ENCODE assay signal across 12 cellular contexts in genomic region chr12:46264057-46264456, GRCh38. TPM values are rescaled to one million over a fixed set of nuclear protein-coding genes. Genes with fewer than 3 reads are reported as not detected.
DNase-seq lines count a peak whose midpoint lies in the region; ATAC-seq and TF ChIP-seq lines count a peak whose summit lies in the region.
"Had no signal": no experiment of that assay in that cellular context is flagged by ENCODE, and none has a peak within 500 bp of the region (broad histone marks: within the 10 kb centered on the region; RNA-seq: fewer than 3 reads in every experiment).

No MANE protein-coding gene starts in this region.

- no peak overlapping the region for H3K27ac ChIP-seq in testis
- no peak overlapping the region for H3K27ac ChIP-seq in transverse colon
- H3K27ac ChIP-seq: vagina had no signal

- H3K36me3 ChIP-seq in testis (ENCODE audit: low read depth, missing control alignments) (no peaks in the 10 kb centered on the region), transverse colon (no peaks in the 10 kb centered on the region)
- H3K36me3 ChIP-seq: vagina had no signal

- no peaks in the 10 kb centered on the region for H3K9me3 ChIP-seq in testis
- no peaks in the 10 kb centered on the region for H3K9me3 ChIP-seq in transverse colon
- H3K9me3 ChIP-seq: vagina had no signal

- POLR2A ChIA-PET in activated CD4-positive, alpha-beta memory T cell treated with anti-CD3 and anti-CD28 coated beads, Interleukin-2, amount 10 ng/mL, durations not matched to agents 7 days and 5 days (lab: Charles Lee): interaction anchor here (1.0 to 8.6 kb wide), 7 partner anchors 10 to 272 kb away, joined by 3 to 221 read pairs (median 4); no protein-coding TSS in a partner anchor

- TF ChIP-seq POLR2A in testis (IDR thresholded peaks at IDR 0.05) (no peak), GM18505 (IDR thresholded peaks at IDR 0.05; ENCODE audit: borderline replicate concordance, extremely low read depth, insufficient read depth, insufficient read length) (no peak), transverse colon (IDR thresholded peaks at IDR 0.05) (no peak)

- no peak overlapping the region for H3K4me3 ChIP-seq in AG09309 (ENCODE audit: control insufficient read depth, low read depth, low read length)
- H3K4me3 ChIP-seq in GM12865 (ENCODE audit: low read depth, low read length): no peak overlapping the region
- H3K4me3 ChIP-seq in testis: no peak overlapping the region
- H3K4me3 ChIP-seq in transverse colon: no peak overlapping the region
- H3K4me3 ChIP-seq: vagina had no signal

- H3K27ac Mint-ChIP-seq in activated CD4-positive, alpha-beta memory T cell treated with anti-CD3 and anti-CD28 coated beads, Interleukin-2, amount 10 ng/mL, durations not matched to agents 7 days and 5 days: peak overlapping the region; percentile 25

- no peaks in the 10 kb centered on the region for H3K27me3 Mint-ChIP-seq in activated CD4-positive, alpha-beta memory T cell treated with anti-CD3 and anti-CD28 coated beads, Interleukin-2, amount 10 ng/mL, durations not matched to agents 7 days and 5 days

- ATAC-seq in GM18505 (IDR thresholded peaks at IDR 0.05; ENCODE audit: unreplicated experiment): no peak

- H3K4me1 ChIP-seq in testis (no peaks in the 10 kb centered on the region), transverse colon (peaks cover 0 to 81% (median 46%) of the 10 kb centered on the region in 4 donors)

- DNase-seq in AG09309 (ENCODE audit: low read depth): peak; percentile 43
- DNase-seq in GM12865 (ENCODE audit: low read depth): peak; percentile 16
- DNase-seq in activated CD4-positive, alpha-beta memory T cell treated with anti-CD3 and anti-CD28 coated beads, Interleukin-2, amount 10 ng/mL, durations not matched to agents 7 days and 5 days: no peak
- DNase-seq in kidney tubule cell (ENCODE audit: low spot score): peak; percentile 34
- DNase-seq in testis: no peak
- no peak for DNase-seq in epidermal melanocyte (ENCODE audit: insufficient read length, low spot score)
- DNase-seq in transverse colon: no peak
- DNase-seq: DND-41, NCI-H1436 treated with DMSO at 0.1 percent for 48 hours, T-helper 9 cell had no signal

- no peaks in the 10 kb centered on the region for H3K9me3 Mint-ChIP-seq in activated CD4-positive, alpha-beta memory T cell treated with anti-CD3 and anti-CD28 coated beads, Interleukin-2, amount 10 ng/mL, durations not matched to agents 7 days and 5 days

- intact Hi-C loops in testis (cut with DNase I; ENCODE audit: low total_unique reads): no loop called here
- intact Hi-C loops in transverse colon (cut with DNase I; ENCODE audit: low total_unique reads): loop anchor here (10.0 kb wide), 2 partner anchors 109 to 121 kb away; no protein-coding TSS in a partner anchor

- peaks cover 15% of the 10 kb centered on the region for H3K36me3 Mint-ChIP-seq in activated CD4-positive, alpha-beta memory T cell treated with anti-CD3 and anti-CD28 coated beads, Interleukin-2, amount 10 ng/mL, durations not matched to agents 7 days and 5 days (ENCODE audit: low read depth)

- no peak for TF ChIP-seq CTCF in AG09309 (IDR thresholded peaks at IDR 0.05; ENCODE audit: control insufficient read depth, insufficient read depth, low read depth, low read length, missing control alignments)
- TF ChIP-seq CTCF in GM12865 (IDR thresholded peaks at IDR 0.05; ENCODE audit: insufficient read depth, low read depth, low read length, missing control alignments): no peak
- TF ChIP-seq CTCF in testis (IDR thresholded peaks at IDR 0.05): no peak
- no peak for TF ChIP-seq CTCF in transverse colon (IDR thresholded peaks at IDR 0.05)

- no peak for TF ChIP-seq EP300 in transverse colon (IDR thresholded peaks at IDR 0.05; ENCODE audit: low read depth)

- 24 to 68% methylated on average over 1 of the region's 1 CpG for WGBS in testis, 2 donors
- WGBS in transverse colon (ENCODE audit: low coverage in 1 of 2), 2 donors: 33 to 90% methylated on average over 1 of the region's 1 CpG

- in situ Hi-C loops in transverse colon (cut with MboI; ENCODE audit: low pct_ligation_motif_present in 1 of 4, low pct_unique_long_range_greater_than_20kb in 1 of 4, low sequenced_read_pairs in 3 of 4): loop anchor here in 2 of 4 donors (10.0 to 25.0 kb wide), 2 partner anchors 49 to 102 kb away; no protein-coding TSS in a partner anchor

- no peaks in the 10 kb centered on the region for H3K27me3 ChIP-seq in testis
- H3K27me3 ChIP-seq in transverse colon: no peaks in the 10 kb centered on the region

- CTCF ChIA-PET in activated CD4-positive, alpha-beta memory T cell treated with anti-CD3 and anti-CD28 coated beads, Interleukin-2, amount 10 ng/mL, durations not matched to agents 7 days and 5 days (lab: Charles Lee): interaction anchor here (1.1 kb wide), 2 partner anchors 26 to 272 kb away, joined by 3 read pairs; no protein-coding TSS in a partner anchor

- H3K4me1 Mint-ChIP-seq in activated CD4-positive, alpha-beta memory T cell treated with anti-CD3 and anti-CD28 coated beads, Interleukin-2, amount 10 ng/mL, durations not matched to agents 7 days and 5 days: peaks cover 18% of the 10 kb centered on the region

- peak overlapping the region; percentile 14 for H3K4me3 Mint-ChIP-seq in activated CD4-positive, alpha-beta memory T cell treated with anti-CD3 and anti-CD28 coated beads, Interleukin-2, amount 10 ng/mL, durations not matched to agents 7 days and 5 days

RNA-seq across cellular contexts. Expression of gene SLC38A1, which starts 4.8 kb away (rescaled TPM):
- 100 to 1,000 TPM; 209 to 214 TPM for total RNA-seq in activated CD4-positive, alpha-beta memory T cell treated with anti-CD3 and anti-CD28 coated beads, Interleukin-2, amount 10 ng/mL, durations not matched to agents 7 days and 5 days
- 1 to 10 TPM; 1.6 to 8.7 TPM for total RNA-seq in testis
- polyA plus RNA-seq in testis (ENCODE audit: insufficient read depth, low read depth, low replicate concordance): 4.0 TPM
- total RNA-seq in transverse colon: 100 to 1,000 TPM in 3 of 4 donors, 10 to 100 TPM in 1; 36.8 to 139 (median 117) TPM

Comparison
In these comparisons a context has a peak if more than half of its experiments do, and no peak if none do; other contexts are left out.
1. DNase-seq: peak in AG09309 (single experiment), GM12865 (single experiment) and kidney tubule cell (single experiment); none in activated CD4-positive, alpha-beta memory T cell treated with anti-CD3 and anti-CD28 coated beads, Interleukin-2, amount 10 ng/mL, durations not matched to agents 7 days and 5 days (single experiment), testis (single experiment), epidermal melanocyte (single experiment) and transverse colon (single experiment).